ENCODE assay signal across 15 cellular contexts in the genomic region with DNA sequence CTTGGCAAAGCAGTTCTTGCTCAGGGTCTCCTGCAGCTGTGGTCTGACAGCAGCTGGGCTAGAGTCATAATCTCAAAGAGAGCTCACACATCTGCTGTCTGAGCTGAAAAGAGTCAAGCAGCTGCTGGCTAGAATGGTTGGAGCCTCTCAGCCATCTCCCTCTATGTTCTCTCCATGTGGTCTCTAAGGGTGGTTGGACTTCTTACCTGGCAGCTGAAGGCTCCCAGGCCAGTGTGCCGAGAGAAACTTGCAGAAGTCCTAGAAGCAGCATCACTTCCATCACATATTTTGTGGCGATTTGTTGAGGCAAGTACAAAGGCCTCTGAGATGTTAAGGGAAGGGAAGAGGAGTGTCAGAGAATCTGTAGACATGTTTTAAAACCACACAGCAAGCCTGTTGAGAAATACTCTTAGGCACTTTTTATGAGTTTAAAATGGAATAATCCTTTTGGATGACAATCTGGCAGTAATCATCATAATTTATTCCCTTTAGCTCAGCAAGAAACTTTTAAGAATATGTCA.
DNase-seq lines count a peak whose midpoint lies in the region; FAIRE-seq and TF ChIP-seq lines count a peak whose summit lies in the region.
"Had no signal": no experiment of that assay in that cellular context is flagged by ENCODE, and none has a peak within 500 bp of the region (broad histone marks: within the 10 kb centered on the region; RNA-seq: fewer than 3 reads in every experiment).

No MANE protein-coding gene starts in this region.

- peaks cover 4% of the 10 kb centered on the region for H3K4me1 Mint-ChIP-seq in astrocyte (ENCODE audit: low read depth, unreplicated experiment)
- H3K4me1 Mint-ChIP-seq: IgD-negative memory B cell had no signal

- H3K4me2 ChIP-seq in astrocyte (ENCODE audit: low read length), result no peak overlapping the region
- H3K4me2 ChIP-seq: BLaER1 had no signal

- DNase-seq in AG08395 (ENCODE audit: low spot score), result peak; percentile 31
- DNase-seq in HCEC 1CT, result peak; percentile 56
- DNase-seq in astrocyte (ENCODE audit: low read depth), result peak; percentile 24
- peak; percentile 50 for DNase-seq in iris pigment epithelial cell (ENCODE audit: low read depth)
- DNase-seq in CD1c-positive myeloid dendritic cell (ENCODE audit: extremely low spot score), result no peak
- no peak for DNase-seq in GM12892 (ENCODE audit: insufficient read length)
- DNase-seq in H7, result no peak
- no peak for DNase-seq in A172 (ENCODE audit: low spot score)
- DNase-seq: activated T-cell treated with anti-CD3 and anti-CD28 coated beads, Interleukin-2, amount 50 U/mL, for 72 hours; GOT3; NCI-H2107; ovary; stimulated activated CD4-positive, alpha-beta T cell treated with anti-CD3 and anti-CD28 coated beads, Interleukin-4, amount 100 ng/mL, for 4 hours had no signal

- no peak for TF ChIP-seq CTCF in astrocyte (IDR thresholded peaks at IDR 0.05; ENCODE audit: insufficient read depth, low read depth, low read length)

- H3K9me3 ChIP-seq in astrocyte (ENCODE audit: insufficient read depth, low read depth, low read length), result no peaks in the 10 kb centered on the region
- H3K9me3 ChIP-seq: BLaER1, ovary had no signal

- H3K36me3 ChIP-seq in astrocyte (ENCODE audit: insufficient read depth, low read length), result no peaks in the 10 kb centered on the region
- H3K36me3 ChIP-seq in H7 (replicated peaks; ENCODE audit: control insufficient read depth, insufficient read depth, low read length), result no peaks in the 10 kb centered on the region; the same call in 1 of the 2 replicates
- H3K36me3 ChIP-seq: ovary had no signal

- no peak overlapping the region for H3K27ac ChIP-seq in astrocyte (ENCODE audit: low read depth, low read length)
- H3K27ac ChIP-seq: BLaER1 had no signal

- FAIRE-seq in astrocyte (lab: Jason Lieb, UNC), result no peak
- no peak for FAIRE-seq in GM12892 (lab: Jason Lieb, UNC)

- peak overlapping the region; percentile 26 for H3K27ac Mint-ChIP-seq in astrocyte (ENCODE audit: unreplicated experiment)
- H3K27ac Mint-ChIP-seq: activated T-cell treated with anti-CD3 and anti-CD28 coated beads, Interleukin-2, amount 50 U/mL, for 72 hours; IgD-negative memory B cell had no signal

- H3K27me3 ChIP-seq in astrocyte (ENCODE audit: insufficient read depth, low read length) (no peaks in the 10 kb centered on the region), H7 (ENCODE audit: control insufficient read depth, insufficient read depth, low read length) (no peaks in the 10 kb centered on the region)
- H3K27me3 ChIP-seq: BLaER1, ovary had no signal

- no peak overlapping the region for H2AFZ ChIP-seq in astrocyte (ENCODE audit: low read depth, low read length)

- H3K4me3 Mint-ChIP-seq in astrocyte (ENCODE audit: unreplicated experiment), result no peak overlapping the region
- H3K4me3 Mint-ChIP-seq: activated T-cell treated with anti-CD3 and anti-CD28 coated beads, Interleukin-2, amount 50 U/mL, for 72 hours; IgD-negative memory B cell had no signal

- H3K4me1 ChIP-seq in astrocyte (ENCODE audit: insufficient read depth, low read length), result peaks cover 7% of the 10 kb centered on the region
- H3K4me1 ChIP-seq: BLaER1 had no signal

- H3K79me2 ChIP-seq in astrocyte (ENCODE audit: insufficient read depth, low read length), result no peaks in the 10 kb centered on the region

- H4K20me1 ChIP-seq in astrocyte (ENCODE audit: insufficient read depth, low read length), result no peaks in the 10 kb centered on the region
- H4K20me1 ChIP-seq: BLaER1 had no signal

- H3K36me3 Mint-ChIP-seq in astrocyte (ENCODE audit: low read depth, unreplicated experiment), result peaks cover 2% of the 10 kb centered on the region

- H3K9ac ChIP-seq in astrocyte (ENCODE audit: low read length), result no peak overlapping the region
- H3K9ac ChIP-seq: BLaER1 had no signal

- no peaks in the 10 kb centered on the region for H3K27me3 Mint-ChIP-seq in astrocyte (ENCODE audit: low read depth, unreplicated experiment)
- H3K27me3 Mint-ChIP-seq: IgD-negative memory B cell had no signal

- H3K4me3 ChIP-seq in astrocyte (ENCODE audit: insufficient read depth, low read depth, low read length) (no peak overlapping the region), H7 (ENCODE audit: insufficient read depth, low read depth, low read length) (no peak overlapping the region)
- H3K4me3 ChIP-seq: BLaER1, ovary had no signal

- TF ChIP-seq POLR2A in GM12892 (IDR thresholded peaks at IDR 0.05; ENCODE audit: low read depth, low read length), result no peak

- H3K9me3 Mint-ChIP-seq in astrocyte (ENCODE audit: unreplicated experiment), result no peaks in the 10 kb centered on the region
- H3K9me3 Mint-ChIP-seq: activated T-cell treated with anti-CD3 and anti-CD28 coated beads, Interleukin-2, amount 50 U/mL, for 72 hours; IgD-negative memory B cell had no signal

Comparison
In these comparisons a context has a peak if more than half of its experiments do, and no peak if none do; other contexts are left out.
1. DNase-seq: peak in AG08395 (single experiment), HCEC 1CT (single experiment), astrocyte (single experiment) and iris pigment epithelial cell (single experiment); none in CD1c-positive myeloid dendritic cell (single experiment), GM12892 (single experiment), H7 (single experiment) and A172 (single experiment).